Comparison of ENCODE assay signal across 18 cellular contexts in genomic region chrX:41971346-41971745, GRCh38. TPM values are rescaled to one million over a fixed set of nuclear protein-coding genes. Genes with fewer than 3 reads are reported as not detected.
DNase-seq lines count a peak whose midpoint lies in the region.
"Had no signal": no experiment of that assay in that cellular context is flagged by ENCODE, and none has a peak within 500 bp of the region (broad histone marks: within the 10 kb centered on the region; RNA-seq: fewer than 3 reads in every experiment).

No MANE protein-coding gene starts in this region.

- H2BK15ac ChIP-seq in mesendoderm (replicated peaks; ENCODE audit: low read depth): no peak overlapping the region

- H2AK5ac ChIP-seq in mesendoderm (ENCODE audit: low read length): no peak overlapping the region
- H2AK5ac ChIP-seq in trophoblast cell (ENCODE audit: low read length): no peak overlapping the region

- H3K4ac ChIP-seq in mesendoderm (ENCODE audit: low read depth, low read length): no peak overlapping the region
- H3K4ac ChIP-seq in trophoblast cell (ENCODE audit: low read depth, low read length): no peak overlapping the region

- no peak overlapping the region for H3K18ac ChIP-seq in mesendoderm (ENCODE audit: low read length)
- H3K18ac ChIP-seq in trophoblast cell (ENCODE audit: low read length): no peak overlapping the region

- H3K79me2 ChIP-seq in mesendoderm (ENCODE audit: control insufficient read depth, insufficient read depth, low read length) (no peaks in the 10 kb centered on the region), trophoblast cell (ENCODE audit: control insufficient read depth, insufficient read depth, low read length, poor library complexity) (no peaks in the 10 kb centered on the region)

- peak; percentile 7 for DNase-seq in NCI-H146 (lab: John Stamatoyannopoulos, UW)
- no peak for DNase-seq in NCI-H146 treated with DMSO at 0.1 percent for 48 hours (lab: John Stamatoyannopoulos, UW; ENCODE audit: unreplicated experiment)
- DNase-seq in M059J (ENCODE audit: low read depth): peak; percentile 44
- DNase-seq in SJCRH30: peak; percentile 1
- peak; percentile 6 for DNase-seq in mesendoderm
- no peak for DNase-seq in SIG-M5 treated with dmso at 0.1 percent for 504 hours (lab: John Stamatoyannopoulos, UW; ENCODE audit: unreplicated experiment)
- DNase-seq in trophoblast cell: no peak
- no peak for DNase-seq in KG1 (lab: John Stamatoyannopoulos, UW)
- DNase-seq: AML-193; CD4-positive, alpha-beta T cell; GF-D8; GM23248; HCEC 1CT; HFFc6 had no signal

- H2BK5ac ChIP-seq in mesendoderm (ENCODE audit: low read length) (no peak overlapping the region), trophoblast cell (ENCODE audit: low read depth, low read length, poor library complexity) (no peak overlapping the region)

- no peak overlapping the region for H2AFZ ChIP-seq in trophoblast cell (ENCODE audit: insufficient read depth, low read length, poor library complexity)
- H2AFZ ChIP-seq: GM23248 had no signal

- H4K5ac ChIP-seq in mesendoderm (ENCODE audit: low read length): no peak overlapping the region

- H3K4me2 ChIP-seq in mesendoderm (ENCODE audit: low read length) (no peak overlapping the region), trophoblast cell (ENCODE audit: low read length) (no peak overlapping the region)
- H3K4me2 ChIP-seq: A549 had no signal

- H3K9me3 ChIP-seq in SJCRH30 (replicated peaks) (no peaks in the 10 kb centered on the region), trophoblast cell (ENCODE audit: insufficient read depth, low read depth, low read length) (no peaks in the 10 kb centered on the region)
- H3K9me3 ChIP-seq: A549, Caco-2 had no signal

- H3K27me3 ChIP-seq in SJCRH30: no peaks in the 10 kb centered on the region
- H3K27me3 ChIP-seq in mesendoderm (ENCODE audit: insufficient read depth, low read length, poor library complexity): no peaks in the 10 kb centered on the region
- no peaks in the 10 kb centered on the region for H3K27me3 ChIP-seq in trophoblast cell (ENCODE audit: insufficient read depth, low read length)

- H3K79me1 ChIP-seq in mesendoderm (ENCODE audit: low read length) (no peaks in the 10 kb centered on the region), trophoblast cell (ENCODE audit: low read length) (no peaks in the 10 kb centered on the region)

- no peak overlapping the region for H4K8ac ChIP-seq in mesendoderm (ENCODE audit: low read depth, low read length)
- H4K8ac ChIP-seq in trophoblast cell (ENCODE audit: low read depth, low read length): no peak overlapping the region

- WGBS in mesendoderm (ENCODE audit: extremely low coverage, insufficient coverage, low lambda C conversion rate): no CpG with 5 or more reads among the region's 3 CpGs
- WGBS in trophoblast cell (ENCODE audit: extremely low coverage, insufficient coverage, insufficient read length): no CpG with 5 or more reads among the region's 3 CpGs

- H3K23ac ChIP-seq in mesendoderm (ENCODE audit: low read length) (no peak overlapping the region), trophoblast cell (ENCODE audit: low read length) (no peak overlapping the region)

- H3K27ac ChIP-seq in SJCRH30 (no peak overlapping the region), mesendoderm (ENCODE audit: low read depth, low read length) (no peak overlapping the region), trophoblast cell (ENCODE audit: low read depth, low read length) (no peak overlapping the region)
- H3K27ac ChIP-seq: 22Rv1, A549, C4-2B, GM23248 had no signal

- no peak overlapping the region for H4K12ac ChIP-seq in trophoblast cell (ENCODE audit: low read depth, low read length)

- no peak overlapping the region for H3K56ac ChIP-seq in mesendoderm (ENCODE audit: low read length)

- H4K91ac ChIP-seq in trophoblast cell (ENCODE audit: low read depth, low read length): no peak overlapping the region

- no peaks in the 10 kb centered on the region for H3K4me1 ChIP-seq in SJCRH30
- no peaks in the 10 kb centered on the region for H3K4me1 ChIP-seq in mesendoderm (ENCODE audit: control insufficient read depth, low read depth, low read length)
- H3K4me1 ChIP-seq in trophoblast cell (ENCODE audit: control insufficient read depth in 1 of 2, insufficient read depth in 2 of 2, low read length in 2 of 2): peaks cover 0 to 5% of the 10 kb centered on the region in 2 experiments
- H3K4me1 ChIP-seq: A549 had no signal

- H2BK12ac ChIP-seq in trophoblast cell (ENCODE audit: low read length): no peak overlapping the region

- H3K36me3 ChIP-seq in SJCRH30: no peaks in the 10 kb centered on the region
- H3K36me3 ChIP-seq in mesendoderm (ENCODE audit: control insufficient read depth, insufficient read depth, low read length): no peaks in the 10 kb centered on the region
- H3K36me3 ChIP-seq in trophoblast cell (ENCODE audit: control insufficient read depth in 1 of 2, insufficient read depth in 2 of 2, low read length in 2 of 2): no peaks in the 10 kb centered on the region

- H3K14ac ChIP-seq in trophoblast cell (ENCODE audit: low read length): no peak overlapping the region

- no peak overlapping the region for H2BK120ac ChIP-seq in mesendoderm (ENCODE audit: low read depth, low read length)
- H2BK120ac ChIP-seq in trophoblast cell (ENCODE audit: insufficient read depth, low read length, poor library complexity): no peak overlapping the region

- H3K9ac ChIP-seq in mesendoderm (ENCODE audit: low read length) (no peak overlapping the region), trophoblast cell (ENCODE audit: low read length) (no peak overlapping the region)
- H3K9ac ChIP-seq: GM23248 had no signal

- H3K4me3 ChIP-seq in SJCRH30 (no peak overlapping the region), mesendoderm (ENCODE audit: low read length) (no peak overlapping the region), trophoblast cell (ENCODE audit: low read depth, low read length) (no peak overlapping the region)
- H3K4me3 ChIP-seq: A549, GM23248 had no signal

RNA-seq across cellular contexts. Expression of gene CASK, which starts 48.0 kb away (rescaled TPM):
- 31.5 and 52.7 TPM in 2 replicates for total RNA-seq in M059J (2014; rRNA removed; shearing (Covaris generic))
- total RNA-seq in SJCRH30 (2014; rRNA removed; shearing (Covaris generic)): 37.8 and 43.0 TPM in 2 replicates
- 21.9 TPM for polyA plus RNA-seq in mesendoderm (2013, experiment 1 of 2)
- polyA plus RNA-seq in mesendoderm (2013, experiment 2 of 2): 21.8 TPM
- 20.2 TPM in 2 replicates for polyA plus RNA-seq in trophoblast cell (2013)

Comparison
In these comparisons a context has a peak if more than half of its experiments do, and no peak if none do; other contexts are left out.
1. DNase-seq: peak in NCI-H146 (single experiment), M059J (single experiment), SJCRH30 (2 of 2) and mesendoderm (single experiment); none in NCI-H146 treated with DMSO at 0.1 percent for 48 hours (single experiment), SIG-M5 treated with dmso at 0.1 percent for 504 hours (single experiment), trophoblast cell (0 of 2) and KG1 (single experiment).